ENCODE assay signal across 8 cellular contexts in the genomic region with DNA sequence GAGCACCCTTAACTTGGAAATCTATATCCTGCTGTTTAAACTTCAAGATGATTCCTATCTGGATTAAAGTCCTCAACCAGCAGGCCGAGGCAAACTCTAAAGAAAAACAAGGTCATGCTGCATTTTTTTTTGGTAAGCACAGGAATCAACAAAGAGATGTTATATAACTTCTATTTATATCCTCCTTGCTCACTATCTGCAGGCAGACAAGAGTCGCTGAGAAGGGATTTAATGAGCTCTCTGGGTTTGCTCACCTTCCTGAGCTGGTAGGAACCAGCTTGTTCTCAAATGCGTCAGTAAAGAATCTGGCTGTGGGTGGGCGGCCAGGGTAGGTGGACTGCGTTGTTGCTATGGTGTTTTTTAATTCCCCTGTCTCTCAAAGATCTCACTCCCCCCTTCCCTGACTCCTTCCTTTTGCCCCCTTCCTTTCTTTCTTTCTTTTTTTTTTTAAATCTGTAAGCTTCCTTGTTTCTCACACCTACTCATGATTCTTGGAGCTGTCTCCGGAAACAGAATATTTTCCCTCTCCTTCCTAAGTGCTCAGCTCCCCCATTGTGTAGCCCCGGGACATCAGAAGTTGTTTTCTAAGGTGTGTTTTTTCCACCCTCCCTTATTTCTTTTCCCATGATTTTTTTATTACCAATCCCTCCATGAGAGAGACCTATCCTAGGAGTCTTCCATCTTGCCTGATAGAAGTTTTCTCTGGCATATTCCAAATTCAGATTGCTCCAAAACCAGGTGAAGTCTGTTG.
DNase-seq lines count a peak whose midpoint lies in the region; ATAC-seq and TF ChIP-seq lines count a peak whose summit lies in the region.

No MANE protein-coding gene starts in this region.

- WGBS in lung, 2 donors = 22 to 23% methylated on average over 7 of the region's 7 CpGs

- H3K9me3 Mint-ChIP-seq in activated CD4-positive, alpha-beta T cell treated with anti-CD3 and anti-CD28 coated beads, Interleukin-2, amount 10 ng/mL, durations not matched to agents 24 days and 14 days = peaks cover 18% of the 10 kb centered on the region

- peak overlapping the region; percentile 12 to 76 for H3K27ac ChIP-seq in lung (ENCODE audit: low read depth in 1 of 2, low read length in 1 of 2)
- peak overlapping the region; percentile 75 for H3K27ac ChIP-seq in temporal lobe (ENCODE audit: low read depth, low read length)

- intact Hi-C loops in activated CD4-positive, alpha-beta T cell treated with anti-CD3 and anti-CD28 coated beads, Interleukin-2, amount 10 ng/mL, durations not matched to agents 24 days and 14 days (cut with micrococcal nuclease) = loop anchor here (2.0 kb wide), 1 partner anchor 14 kb away; no protein-coding TSS in a partner anchor

- H3K36me3 Mint-ChIP-seq in activated CD4-positive, alpha-beta T cell treated with anti-CD3 and anti-CD28 coated beads, Interleukin-2, amount 10 ng/mL, durations not matched to agents 24 days and 14 days (ENCODE audit: low read depth) = peaks cover 70% of the 10 kb centered on the region

- H3K4me3 Mint-ChIP-seq in activated CD4-positive, alpha-beta T cell treated with anti-CD3 and anti-CD28 coated beads, Interleukin-2, amount 10 ng/mL, durations not matched to agents 24 days and 14 days = peak overlapping the region; percentile 54

- no peaks in the 10 kb centered on the region for H3K27me3 ChIP-seq in lung (ENCODE audit: control insufficient read depth, insufficient read depth)

- H3K27me3 Mint-ChIP-seq in activated CD4-positive, alpha-beta T cell treated with anti-CD3 and anti-CD28 coated beads, Interleukin-2, amount 10 ng/mL, durations not matched to agents 24 days and 14 days = no peaks in the 10 kb centered on the region

- peaks cover 58% of the 10 kb centered on the region for H3K4me1 Mint-ChIP-seq in activated CD4-positive, alpha-beta T cell treated with anti-CD3 and anti-CD28 coated beads, Interleukin-2, amount 10 ng/mL, durations not matched to agents 24 days and 14 days

- H3K4me1 ChIP-seq in lung (ENCODE audit: control insufficient read depth in 2 of 2, insufficient read depth in 2 of 2, low read length in 2 of 2) = peaks cover 13 to 33% of the 10 kb centered on the region in 2 donors

- H3K36me3 ChIP-seq in lung (ENCODE audit: control insufficient read depth in 2 of 2, insufficient read depth in 2 of 2, low read length in 2 of 2) = peaks cover 0 to 5% of the 10 kb centered on the region in 2 donors

- ATAC-seq in lung (ENCODE audit: insufficient read depth, low FRiP score) (no peak), HG03354 (IDR thresholded peaks at IDR 0.05; ENCODE audit: poor library complexity, severe bottlenecking, unreplicated experiment) (no peak)

- no peak for DNase-seq in activated CD4-positive, alpha-beta T cell treated with anti-CD3 and anti-CD28 coated beads, Interleukin-2, amount 10 ng/mL, durations not matched to agents 24 days and 14 days
- no peak for DNase-seq in activated CD4-positive, alpha-beta T cell treated with anti-CD3 and anti-CD28 coated beads for 48 hours
- DNase-seq in cardiac fibroblast (ENCODE audit: low read depth in 2 of 2) (peak; percentile 34 to 46), lung (ENCODE audit: low spot score) (no peak), NCI-H345 treated with DMSO at 0.1 percent for 48 hours (lab: John Stamatoyannopoulos, UW; ENCODE audit: unreplicated experiment) (no peak), NCI-H748 (lab: John Stamatoyannopoulos, UW; ENCODE audit: unreplicated experiment) (no peak)

- H3K27ac Mint-ChIP-seq in activated CD4-positive, alpha-beta T cell treated with anti-CD3 and anti-CD28 coated beads, Interleukin-2, amount 10 ng/mL, durations not matched to agents 24 days and 14 days = peak overlapping the region; percentile 92

- H3K4me3 ChIP-seq in cardiac fibroblast (replicated peaks in 1 of 2; ENCODE audit: low read depth in 2 of 2, low read length in 2 of 2) = no peak overlapping the region
- no peak overlapping the region for H3K4me3 ChIP-seq in lung

- no peaks in the 10 kb centered on the region for H3K9me3 ChIP-seq in lung (ENCODE audit: control insufficient read depth in 2 of 2, insufficient read depth in 1 of 2, low read length in 1 of 2)

- TF ChIP-seq CTCF in cardiac fibroblast (IDR thresholded peaks at IDR 0.05; ENCODE audit: low read depth, low read length) (no peak), lung (IDR thresholded peaks at IDR 0.05; ENCODE audit: control extremely low read depth, extremely low read depth) (no peak)

Comparison
In these comparisons a context has a peak if more than half of its experiments do, and no peak if none do; other contexts are left out.
1. DNase-seq: peak in cardiac fibroblast (2 of 2); none in activated CD4-positive, alpha-beta T cell treated with anti-CD3 and anti-CD28 coated beads, Interleukin-2, amount 10 ng/mL, durations not matched to agents 24 days and 14 days (single experiment), activated CD4-positive, alpha-beta T cell treated with anti-CD3 and anti-CD28 coated beads for 48 hours (single experiment), lung (single experiment), NCI-H345 treated with DMSO at 0.1 percent for 48 hours (single experiment) and NCI-H748 (single experiment).